ENCODE assay signal across 19 cellular contexts in the genomic region with DNA sequence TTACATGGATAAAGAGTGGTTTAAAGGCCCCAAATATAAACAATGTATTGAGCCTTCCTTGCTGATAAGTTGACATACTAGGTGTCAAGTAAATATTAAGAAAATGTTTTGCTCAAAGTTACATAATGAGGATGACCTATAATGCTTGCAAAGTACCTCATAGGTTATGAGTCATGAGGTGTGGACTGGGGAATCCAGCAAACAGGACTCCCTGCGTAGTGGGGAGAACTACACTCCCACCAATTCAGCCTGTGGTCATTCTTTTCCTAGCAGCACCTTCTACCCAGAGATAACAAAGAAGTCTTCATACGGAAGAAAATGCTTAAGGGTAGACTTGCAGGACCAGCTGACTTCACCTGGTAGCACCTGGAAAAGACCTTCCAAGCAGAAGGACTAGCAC.
A peak's percentile ranks its signal among the peaks of the same experiment; 100 is the strongest.
DNase-seq lines count a peak whose midpoint lies in the region; ATAC-seq, FAIRE-seq and TF ChIP-seq lines count a peak whose summit lies in the region.
"Had no signal": no experiment of that assay in that cellular context is flagged by ENCODE, and none has a peak within 500 bp of the region (broad histone marks: within the 10 kb centered on the region; RNA-seq: fewer than 3 reads in every experiment).

No MANE protein-coding gene starts in this region.

- FAIRE-seq in urothelium cell line (lab: Jason Lieb, UNC), result no peak

- in situ Hi-C loops in mammary epithelial cell (cut with MboI; ENCODE audit: low sequenced_read_pairs in 2 of 2), result no loop called here

- H3K27ac ChIP-seq in mammary epithelial cell (ENCODE audit: insufficient read depth, low read depth, low read length), result no peak overlapping the region
- H3K27ac ChIP-seq: KMS-11 had no signal

- no peaks in the 10 kb centered on the region for H3K79me2 ChIP-seq in mammary epithelial cell (ENCODE audit: insufficient read depth, low read length)

- no peak overlapping the region for H3K4me3 ChIP-seq in mammary epithelial cell (replicated peaks in 1 of 3; ENCODE audit: insufficient read depth in 1 of 3, low read depth in 2 of 3, low read length in 3 of 3)

- H4K20me1 ChIP-seq in mammary epithelial cell (ENCODE audit: insufficient read depth, low read length), result no peaks in the 10 kb centered on the region

- peaks cover 7% of the 10 kb centered on the region for H3K4me1 ChIP-seq in mammary epithelial cell (ENCODE audit: insufficient read depth, low read length)

- CTCF ChIA-PET in mammary epithelial cell (lab: Charles Lee; ENCODE audit: low non-redundant PET), result interaction anchor here (0.6 kb wide), 1 partner anchor 62 kb away, joined by 3 read pairs; no protein-coding TSS in a partner anchor

- H3K9ac ChIP-seq in mammary epithelial cell (ENCODE audit: insufficient read depth, low read length), result no peak overlapping the region
- H3K9ac ChIP-seq: KMS-11 had no signal

- no peaks in the 10 kb centered on the region for H3K9me3 ChIP-seq in mammary epithelial cell (replicated peaks; ENCODE audit: insufficient read depth, low read length)

- dilution Hi-C loops in mammary epithelial cell (cut with HindIII; ENCODE audit: low sequenced_read_pairs), result no loop called here

- H3K36me3 ChIP-seq in mammary epithelial cell (ENCODE audit: insufficient read depth, low read length), result no peaks in the 10 kb centered on the region

- DNase-seq in NCI-H226 (peak; percentile 61), mammary epithelial cell (peak; percentile 74), urothelium cell line (ENCODE audit: low spot score) (peak; percentile 5), posterior cingulate gyrus (no peak), activated T-cell treated with anti-CD3 and anti-CD28 coated beads for 4 hours (no peak)
- DNase-seq: COR-L47, DMS 273 treated with DMSO at 0.1 percent for 48 hours, DND-41, GDM1, GOT3, NCI-H1092, NCI-H1436 treated with DMSO at 0.1 percent for 48 hours, NCI-H2081, NCI-H510A treated with DMSO at 0.1 percent for 48 hours, T-helper 2 cell had no signal

- H2AFZ ChIP-seq in mammary epithelial cell (ENCODE audit: low read depth, low read length), result no peak overlapping the region

- intact Hi-C loops in mammary epithelial cell (cut with micrococcal nuclease) (no loop called here), posterior cingulate gyrus (cut with DNase I) (no loop called here)

- no peak overlapping the region for H3K4me2 ChIP-seq in mammary epithelial cell (ENCODE audit: insufficient read depth, low read depth, low read length)
- H3K4me2 ChIP-seq: KMS-11 had no signal

- no peaks in the 10 kb centered on the region for H3K27me3 ChIP-seq in mammary epithelial cell (ENCODE audit: insufficient read depth, low read length)

- no TSS peak for BruUV-seq in mammary epithelial cell (replicated peaks; lab: Mats Ljungman, UMichigan)

- ATAC-seq in GM19025 (IDR thresholded peaks at IDR 0.05; ENCODE audit: low read depth, unreplicated experiment) (peak; percentile 13), HG03097 (IDR thresholded peaks at IDR 0.05; ENCODE audit: low FRiP score, unreplicated experiment) (no peak)
- ATAC-seq: Panc1 had no signal

- 36% methylated on average over 2 of the region's 2 CpGs for WGBS in mammary epithelial cell (ENCODE audit: low coverage, missing lambda C conversion rate)

- no peak for TF ChIP-seq CTCF in mammary epithelial cell (conservative IDR thresholded peaks at IDR 0.05 in 1 of 2, IDR thresholded peaks at IDR 0.05 in 1 of 2; ENCODE audit: extremely low read depth in 1 of 2, insufficient read depth in 1 of 2, low read depth in 1 of 2, low read length in 2 of 2)

Comparison
In these comparisons a context has a peak if more than half of its experiments do, and no peak if none do; other contexts are left out.
1. DNase-seq: peak in NCI-H226 (single experiment), mammary epithelial cell (single experiment) and urothelium cell line (single experiment); none in posterior cingulate gyrus (0 of 10) and activated T-cell treated with anti-CD3 and anti-CD28 coated beads for 4 hours (single experiment).